Comparison of ENCODE assay signal across 8 cellular contexts in the genomic region with DNA sequence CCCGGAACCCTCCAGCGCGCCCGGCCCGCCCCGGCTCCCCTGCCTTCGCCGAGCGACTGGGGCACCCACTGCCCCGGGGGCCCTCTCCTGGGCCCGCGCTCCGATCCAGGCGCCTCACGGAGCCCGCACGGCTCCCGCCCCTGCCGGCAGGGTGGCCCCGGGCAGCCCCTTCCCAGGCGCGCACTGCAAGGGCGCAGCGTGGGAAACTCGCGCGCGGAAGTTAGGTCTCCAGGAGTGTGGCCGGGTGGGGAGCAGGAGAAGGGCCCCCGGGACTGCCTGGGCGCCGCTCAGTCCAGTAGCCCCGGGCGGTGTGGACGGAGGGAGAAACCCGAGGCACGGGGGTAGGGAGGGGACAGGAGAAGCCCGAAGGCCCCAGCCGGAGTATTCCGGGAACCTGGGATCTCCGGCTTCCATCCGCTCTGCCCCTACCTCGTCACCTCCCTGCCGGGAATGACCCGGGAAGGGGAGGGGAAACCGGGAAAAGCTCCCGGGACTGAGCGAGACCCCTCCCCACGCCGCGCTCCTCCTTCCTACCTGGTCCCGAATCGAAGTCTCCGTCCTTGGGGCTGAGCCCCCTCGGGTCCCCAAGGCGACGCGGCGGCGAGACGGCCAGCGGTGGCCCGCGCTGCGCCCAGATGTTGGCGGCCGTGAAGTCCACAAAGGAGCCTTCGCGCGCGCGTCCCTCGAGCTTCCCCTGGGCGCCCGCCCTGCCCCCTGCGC. TPM values are rescaled to one million over a fixed set of nuclear protein-coding genes. Genes with fewer than 3 reads are reported as not detected.
DNase-seq lines count a peak whose midpoint lies in the region; ATAC-seq and TF ChIP-seq lines count a peak whose summit lies in the region.

No MANE protein-coding gene starts in this region.

- H3K36me3 ChIP-seq in CD4-positive, alpha-beta memory T cell (ENCODE audit: insufficient read depth, low read length): peaks cover 21% of the 10 kb centered on the region

- no peaks in the 10 kb centered on the region for H3K9me3 ChIP-seq in CD4-positive, alpha-beta memory T cell (ENCODE audit: control insufficient read depth in 1 of 2, low read length in 2 of 2)

- in situ Hi-C loops in G401 (cut with HindIII; ENCODE audit: low sequenced_read_pairs): no loop called here

- no peak for TF ChIP-seq CTCF in glutamatergic neuron (IDR thresholded peaks at IDR 0.05; ENCODE audit: partially characterized antibody, unreplicated experiment)
- no peak for TF ChIP-seq CTCF in progenitor cell of endocrine pancreas (IDR thresholded peaks at IDR 0.05; ENCODE audit: unreplicated experiment)

- H3K27ac ChIP-seq in CD4-positive, alpha-beta memory T cell (ENCODE audit: low read depth, low read length): peak overlapping the region; percentile 93

- peak overlapping the region; percentile 42 to 89 for H3K4me3 ChIP-seq in CD4-positive, alpha-beta memory T cell (ENCODE audit: low read length in 2 of 2)

- peaks cover 22 to 53% (median 37%) of the 10 kb centered on the region in 4 donors for H3K4me1 Mint-ChIP-seq in CD4-positive, alpha-beta memory T cell
- H3K4me1 Mint-ChIP-seq in activated T-cell treated with anti-CD3 and anti-CD28 coated beads, Interleukin-2, amount 50 U/mL, for 72 hours (ENCODE audit: low read depth): peaks cover 49% of the 10 kb centered on the region
- H3K4me1 Mint-ChIP-seq in glutamatergic neuron (ENCODE audit: low read depth, unreplicated experiment) (peaks cover 8% of the 10 kb centered on the region), progenitor cell of endocrine pancreas (ENCODE audit: low read depth) (peaks cover 15% of the 10 kb centered on the region)

- intact Hi-C loops in CD4-positive, alpha-beta memory T cell (cut with micrococcal nuclease): no loop called here

- POLR2A ChIA-PET in CD4-positive, alpha-beta memory T cell (lab: Charles Lee; ENCODE audit: partially characterized antibody): interaction anchor here (0.6 to 4.6 kb wide), 18 partner anchors 8 to 231 kb away, joined by 3 to 62 read pairs (median 5); partner anchors contain the start of genes PGS1 and TMC8

- no peaks in the 10 kb centered on the region for H3K27me3 Mint-ChIP-seq in CD4-positive, alpha-beta memory T cell
- peaks cover 5% of the 10 kb centered on the region for H3K27me3 Mint-ChIP-seq in activated T-cell treated with anti-CD3 and anti-CD28 coated beads, Interleukin-2, amount 50 U/mL, for 72 hours (ENCODE audit: low read depth)
- H3K27me3 Mint-ChIP-seq in glutamatergic neuron (ENCODE audit: unreplicated experiment) (peaks cover 14% of the 10 kb centered on the region), progenitor cell of endocrine pancreas (peaks cover 34% of the 10 kb centered on the region)

- CTCF ChIA-PET in CD4-positive, alpha-beta memory T cell (lab: Charles Lee; ENCODE audit: partially characterized antibody): interaction anchor here (0.9 to 8.5 kb wide), 8 partner anchors 9 to 108 kb away, joined by 3 to 134 read pairs (median 6); no protein-coding TSS in a partner anchor

- peak overlapping the region; percentile 62 to 95 (median 73) for H3K27ac Mint-ChIP-seq in CD4-positive, alpha-beta memory T cell
- peak overlapping the region; percentile 82 for H3K27ac Mint-ChIP-seq in activated T-cell treated with anti-CD3 and anti-CD28 coated beads, Interleukin-2, amount 50 U/mL, for 72 hours
- no peak overlapping the region for H3K27ac Mint-ChIP-seq in glutamatergic neuron (ENCODE audit: unreplicated experiment)
- peak overlapping the region; percentile 79 for H3K27ac Mint-ChIP-seq in progenitor cell of endocrine pancreas

- peak overlapping the region; percentile 71 to 89 (median 84) for H3K4me3 Mint-ChIP-seq in CD4-positive, alpha-beta memory T cell
- H3K4me3 Mint-ChIP-seq in activated T-cell treated with anti-CD3 and anti-CD28 coated beads, Interleukin-2, amount 50 U/mL, for 72 hours: peak overlapping the region; percentile 86 to 96
- H3K4me3 Mint-ChIP-seq in glutamatergic neuron (ENCODE audit: unreplicated experiment) (peak overlapping the region; percentile 75), progenitor cell of endocrine pancreas (ENCODE audit: low read depth) (peak overlapping the region; percentile 79)

- ATAC-seq in HG02840 (IDR thresholded peaks at IDR 0.05; ENCODE audit: low FRiP score, unreplicated experiment): peak; percentile 4
- ATAC-seq in activated T-cell treated with anti-CD3 and anti-CD28 coated beads, Interleukin-2, amount 50 U/mL, for 72 hours (replicated peaks in 1 of 2): no peak

- H3K9me3 Mint-ChIP-seq in CD4-positive, alpha-beta memory T cell: peaks cover 0 to 4% (median 0%) of the 10 kb centered on the region in 8 donors
- no peaks in the 10 kb centered on the region for H3K9me3 Mint-ChIP-seq in activated T-cell treated with anti-CD3 and anti-CD28 coated beads, Interleukin-2, amount 50 U/mL, for 72 hours
- H3K9me3 Mint-ChIP-seq in glutamatergic neuron (ENCODE audit: unreplicated experiment): no peaks in the 10 kb centered on the region
- H3K9me3 Mint-ChIP-seq in progenitor cell of endocrine pancreas (ENCODE audit: low read depth): no peaks in the 10 kb centered on the region

- H3K4me1 ChIP-seq in CD4-positive, alpha-beta memory T cell (ENCODE audit: insufficient read depth, low read length): peaks cover 44% of the 10 kb centered on the region

- H3K27me3 ChIP-seq in CD4-positive, alpha-beta memory T cell (ENCODE audit: insufficient read depth, low read length): no peaks in the 10 kb centered on the region

- DNase-seq in CD4-positive, alpha-beta memory T cell: peak in 1 of 5 donors; percentile 48
- DNase-seq in activated T-cell treated with anti-CD3 and anti-CD28 coated beads, Interleukin-2, amount 50 U/mL, for 72 hours: peak in 1 of 2 donors; percentile 56
- DNase-seq in glutamatergic neuron (peak; percentile 41), progenitor cell of endocrine pancreas (ENCODE audit: low spot score, unreplicated experiment) (peak; percentile 43), NCI-H446 (lab: John Stamatoyannopoulos, UW) (no peak), NCI-H524 treated with DMSO at 0.1 percent for 48 hours (lab: John Stamatoyannopoulos, UW) (no peak), G401 (ENCODE audit: low spot score) (no peak)

- peaks cover 19 to 28% of the 10 kb centered on the region in 2 donors for H3K36me3 Mint-ChIP-seq in CD4-positive, alpha-beta memory T cell
- H3K36me3 Mint-ChIP-seq in activated T-cell treated with anti-CD3 and anti-CD28 coated beads, Interleukin-2, amount 50 U/mL, for 72 hours (ENCODE audit: insufficient read depth in 2 of 2): peaks cover 15 to 19% of the 10 kb centered on the region in 2 donors
- H3K36me3 Mint-ChIP-seq in glutamatergic neuron (ENCODE audit: unreplicated experiment) (no peaks in the 10 kb centered on the region), progenitor cell of endocrine pancreas (ENCODE audit: insufficient read depth) (peaks cover 4% of the 10 kb centered on the region)

RNA-seq across cellular contexts. Expression of gene SOCS3, which starts 0.5 kb away (rescaled TPM):
- 1 to 10 TPM; 7.5 to 8.4 TPM for total RNA-seq in CD4-positive, alpha-beta memory T cell
- polyA plus RNA-seq in CD4-positive, alpha-beta memory T cell: 100 to 1,000 TPM in 1 of 2 donors, 10 to 100 TPM in 1; 60.8 to 220 TPM
- 100 to 1,000 TPM; 164 to 212 TPM for total RNA-seq in activated T-cell treated with anti-CD3 and anti-CD28 coated beads, Interleukin-2, amount 50 U/mL, for 72 hours
- 3.1 TPM for total RNA-seq in glutamatergic neuron (ENCODE audit: unreplicated experiment)
- 5.4 and 5.8 TPM in 2 replicates for total RNA-seq in progenitor cell of endocrine pancreas
- total RNA-seq in G401 (2014; rRNA removed; shearing (Covaris generic)): 72.7 and 90.1 TPM in 2 replicates

RNA-seq across cellular contexts. Expression of gene PGS1, which starts 19.1 kb away (rescaled TPM):
- total RNA-seq in CD4-positive, alpha-beta memory T cell: 10 to 100 TPM; 84.4 to 84.8 TPM
- 10 to 100 TPM; 33.9 to 36.6 TPM for polyA plus RNA-seq in CD4-positive, alpha-beta memory T cell
- total RNA-seq in activated T-cell treated with anti-CD3 and anti-CD28 coated beads, Interleukin-2, amount 50 U/mL, for 72 hours: 100 to 1,000 TPM in 1 of 2 donors, 10 to 100 TPM in 1; 81.6 to 101 TPM
- total RNA-seq in glutamatergic neuron (ENCODE audit: unreplicated experiment) (50.2 TPM), progenitor cell of endocrine pancreas (66.1 and 67.1 TPM in 2 replicates)
- 16.3 and 43.0 TPM in 2 replicates for total RNA-seq in G401 (2014; rRNA removed; shearing (Covaris generic))

Comparison
In these comparisons a context has a peak if more than half of its experiments do, and no peak if none do; other contexts are left out.
1. DNase-seq: peak in glutamatergic neuron (single experiment) and progenitor cell of endocrine pancreas (single experiment); none in NCI-H446 (0 of 2), NCI-H524 treated with DMSO at 0.1 percent for 48 hours (single experiment) and G401 (single experiment).
2. Peak in every context shown above with its lines, with median percentiles within 50 percentile points of each other: H3K4me3 Mint-ChIP-seq.